8 cellular contexts compared by ENCODE assay signal in genomic region chr5:142845954-142846398, GRCh38.
DNase-seq lines count a peak whose midpoint lies in the region; ATAC-seq lines count a peak whose summit lies in the region.

No MANE protein-coding gene starts in this region.

- H3K79me1 ChIP-seq in trophoblast cell (ENCODE audit: low read length) = no peaks in the 10 kb centered on the region

- no peaks in the 10 kb centered on the region for H3K9me3 ChIP-seq in trophoblast cell (ENCODE audit: insufficient read depth, low read depth, low read length)

- H3K9ac ChIP-seq in trophoblast cell (ENCODE audit: low read length) = peak overlapping the region; percentile 51

- H3K4me1 Mint-ChIP-seq in central memory CD8-positive, alpha-beta T cell = peaks cover 92% of the 10 kb centered on the region

- no peak overlapping the region for H3K23ac ChIP-seq in trophoblast cell (ENCODE audit: low read length)

- no peak overlapping the region for H4K8ac ChIP-seq in trophoblast cell (ENCODE audit: low read depth, low read length)

- H2BK120ac ChIP-seq in trophoblast cell (ENCODE audit: insufficient read depth, low read length, poor library complexity) = no peak overlapping the region

- H3K79me2 ChIP-seq in trophoblast cell (ENCODE audit: control insufficient read depth, insufficient read depth, low read length, poor library complexity) = no peaks in the 10 kb centered on the region

- no peak overlapping the region for H3K4me2 ChIP-seq in trophoblast cell (ENCODE audit: low read length)

- no peaks in the 10 kb centered on the region for H3K27me3 Mint-ChIP-seq in central memory CD8-positive, alpha-beta T cell

- H3K4ac ChIP-seq in trophoblast cell (ENCODE audit: low read depth, low read length) = no peak overlapping the region

- H3K27me3 ChIP-seq in trophoblast cell (ENCODE audit: insufficient read depth, low read length) = no peaks in the 10 kb centered on the region

- peak; percentile 64 for ATAC-seq in GM19043 (IDR thresholded peaks at IDR 0.05; ENCODE audit: low read depth, unreplicated experiment)
- ATAC-seq in HG03095 (IDR thresholded peaks at IDR 0.05; ENCODE audit: unreplicated experiment) = peak; percentile 52
- peak; percentile 63 for ATAC-seq in central memory CD8-positive, alpha-beta T cell (replicated peaks; ENCODE audit: extremely low read depth, poor library complexity, severe bottlenecking)

- peak overlapping the region; percentile 60 for H3K27ac Mint-ChIP-seq in central memory CD8-positive, alpha-beta T cell (ENCODE audit: low read depth)

- no CpG with 5 or more reads among the region's 9 CpGs for WGBS in trophoblast cell (ENCODE audit: extremely low coverage, insufficient coverage, insufficient read length)

- peaks cover 12 to 16% of the 10 kb centered on the region in 2 experiments for H3K4me1 ChIP-seq in trophoblast cell (ENCODE audit: control insufficient read depth in 1 of 2, insufficient read depth in 2 of 2, low read length in 2 of 2)

- H2BK5ac ChIP-seq in trophoblast cell (ENCODE audit: low read depth, low read length, poor library complexity) = no peak overlapping the region

- peaks cover 2% of the 10 kb centered on the region for H3K36me3 Mint-ChIP-seq in central memory CD8-positive, alpha-beta T cell (ENCODE audit: insufficient read depth)

- H3K27ac ChIP-seq in trophoblast cell (ENCODE audit: low read depth, low read length) = no peak overlapping the region

- H4K12ac ChIP-seq in trophoblast cell (ENCODE audit: low read depth, low read length) = no peak overlapping the region

- H3K4me3 Mint-ChIP-seq in central memory CD8-positive, alpha-beta T cell = peak overlapping the region; percentile 57

- H2BK12ac ChIP-seq in trophoblast cell (ENCODE audit: low read length) = no peak overlapping the region

- H3K4me3 ChIP-seq in trophoblast cell (ENCODE audit: low read depth, low read length) = no peak overlapping the region

- H2AFZ ChIP-seq in trophoblast cell (ENCODE audit: insufficient read depth, low read length, poor library complexity) = no peak overlapping the region

- no peak overlapping the region for H4K91ac ChIP-seq in trophoblast cell (ENCODE audit: low read depth, low read length)

- H3K14ac ChIP-seq in trophoblast cell (ENCODE audit: low read length) = no peak overlapping the region

- no peaks in the 10 kb centered on the region for H3K36me3 ChIP-seq in trophoblast cell (ENCODE audit: control insufficient read depth in 1 of 2, insufficient read depth in 2 of 2, low read length in 2 of 2)

- no peaks in the 10 kb centered on the region for H3K9me3 Mint-ChIP-seq in central memory CD8-positive, alpha-beta T cell

- no peak for DNase-seq in central memory CD8-positive, alpha-beta T cell (ENCODE audit: low spot score in 2 of 2)
- DNase-seq in trophoblast cell (no peak), NCI-H345 treated with DMSO at 0.1 percent for 48 hours (lab: John Stamatoyannopoulos, UW; ENCODE audit: unreplicated experiment) (no peak), NCI-H2196 (lab: John Stamatoyannopoulos, UW; ENCODE audit: unreplicated experiment) (no peak), amniotic stem cell (lab: John Stamatoyannopoulos, UW) (no peak)
- no peak for DNase-seq in activated naive CD4-positive, alpha-beta T cell (lab: John Stamatoyannopoulos, UW)

- no peak overlapping the region for H2AK5ac ChIP-seq in trophoblast cell (ENCODE audit: low read length)

- no peak overlapping the region for H3K18ac ChIP-seq in trophoblast cell (ENCODE audit: low read length)
